ENCODE assay signal across 12 cellular contexts in genomic region chr6:17930321-17930993, GRCh38. TPM values are rescaled to one million over a fixed set of nuclear protein-coding genes. Genes with fewer than 3 reads are reported as not detected.
DNase-seq lines count a peak whose midpoint lies in the region; ATAC-seq, FAIRE-seq and TF ChIP-seq lines count a peak whose summit lies in the region.
"Had no signal": no experiment of that assay in that cellular context is flagged by ENCODE, and none has a peak within 500 bp of the region (broad histone marks: within the 10 kb centered on the region; RNA-seq: fewer than 3 reads in every experiment).

No MANE protein-coding gene starts in this region.

- peak overlapping the region; percentile 92 for H3K4ac ChIP-seq in IMR-90 (ENCODE audit: low read depth, low read length)

- H2BK5ac ChIP-seq in IMR-90 (ENCODE audit: low read depth, low read length, poor library complexity, severe bottlenecking), result peak overlapping the region; percentile 65

- H3K4me2 ChIP-seq in IMR-90 (ENCODE audit: low read depth, low read length) (peak overlapping the region; percentile 46; the same call in 1 of the 2 replicates), HepG2 (ENCODE audit: low read depth, low read length) (peak overlapping the region; percentile 57)

- peaks cover 18% of the 10 kb centered on the region for H3K79me2 ChIP-seq in HepG2 (ENCODE audit: insufficient read depth, low read length)

- H2BK15ac ChIP-seq in IMR-90 (ENCODE audit: low read depth, low read length), result peak overlapping the region; percentile 80; the same call in 2 of the 3 replicates

- peak overlapping the region; percentile 84 for H2BK120ac ChIP-seq in IMR-90 (ENCODE audit: low read depth, low read length)

- POLR2A ChIA-PET in IMR-90 (lab: Charles Lee; ENCODE audit: unreplicated experiment) (interaction anchor here (0.7 kb wide), 1 partner anchor 1454 kb away, joined by 3 read pairs; no protein-coding TSS in a partner anchor), HepG2 (lab: Yijun Ruan, JAX) (no interaction called here)

- no peaks in the 10 kb centered on the region for H3K27me3 ChIP-seq in IMR-90 (ENCODE audit: control insufficient read depth, insufficient read depth, low read length)
- no peaks in the 10 kb centered on the region for H3K27me3 ChIP-seq in dorsolateral prefrontal cortex
- no peaks in the 10 kb centered on the region for H3K27me3 ChIP-seq in HepG2 (ENCODE audit: control insufficient read depth in 1 of 2, insufficient read depth in 2 of 2, low read length in 2 of 2)
- H3K27me3 ChIP-seq in stomach smooth muscle (ENCODE audit: control insufficient read depth in 1 of 2, insufficient read depth in 2 of 2, low read length in 2 of 2), result no peaks in the 10 kb centered on the region

- CTCF ChIA-PET in IMR-90 (lab: Yijun Ruan, JAX) (no interaction called here), HepG2 (lab: Yijun Ruan, JAX; ENCODE audit: low intra/inter-chr PET ratio, low total read pairs) (no interaction called here)

- H3K14ac ChIP-seq in IMR-90 (replicated peaks; ENCODE audit: low read depth, low read length), result peak overlapping the region; percentile 90

- H3K27ac ChIP-seq in IMR-90 (ENCODE audit: insufficient read depth, low read length) (peak overlapping the region; percentile 55; the same call in 1 of the 2 replicates), dorsolateral prefrontal cortex (peak overlapping the region in 45 of 59 donors; percentile 3 to 81 (median 49)), HepG2 (ENCODE audit: extremely low read length, insufficient read depth, low read length) (peak overlapping the region; percentile 73), stomach smooth muscle (ENCODE audit: low read length) (peak overlapping the region; percentile 6)
- H3K27ac ChIP-seq: RWPE1, WERI-Rb-1 had no signal

- H4K20me1 ChIP-seq in IMR-90 (ENCODE audit: insufficient read depth, low read length) (no peaks in the 10 kb centered on the region), HepG2 (ENCODE audit: insufficient read depth, low read length) (no peaks in the 10 kb centered on the region)

- TF ChIP-seq POLR2A in IMR-90 (IDR thresholded peaks at IDR 0.05; ENCODE audit: low read depth, low read length) (no peak), HepG2 (IDR thresholded peaks at IDR 0.05; ENCODE audit: insufficient read depth in 1 of 2, low read depth in 2 of 2, low read length in 2 of 2) (no peak), GM12891 (IDR thresholded peaks at IDR 0.05; ENCODE audit: low read depth, low read length) (no peak)

- BruUV-seq in IMR-90 (replicated peaks; lab: Mats Ljungman, UMichigan) (no TSS peak), HepG2 (replicated peaks; lab: Mats Ljungman, UMichigan) (TSS peak; percentile 50)

- peak overlapping the region; percentile 67 for H3K23ac ChIP-seq in IMR-90 (ENCODE audit: low read depth, low read length)

- in situ Hi-C loops in IMR-90 (cut with MboI; ENCODE audit: low sequenced_read_pairs), result no loop called here
- in situ Hi-C loops in HepG2 (cut with HindIII; ENCODE audit: extremely low pct_ligation_motif_present, low pct_unique_long_range_greater_than_20kb), result no loop called here

- peaks cover 32 to 86% of the 10 kb centered on the region in 2 experiments for H3K79me1 ChIP-seq in IMR-90 (ENCODE audit: low read depth in 1 of 2, low read length in 2 of 2)

- H2BK20ac ChIP-seq in IMR-90 (ENCODE audit: low read depth, low read length), result peak overlapping the region; percentile 86

- TF ChIP-seq CTCF in IMR-90 (conservative IDR thresholded peaks at IDR 0.05; ENCODE audit: low read depth, low read length), result no peak
- no peak for TF ChIP-seq CTCF in dorsolateral prefrontal cortex (IDR thresholded peaks at IDR 0.05 in 54 of 56, conservative IDR thresholded peaks at IDR 0.05 in 2 of 56; ENCODE audit: low read depth in 1 of 56, partially characterized antibody in 56 of 56)
- no peak for TF ChIP-seq CTCF in HepG2 (CRISPR knock-in tag; IDR thresholded peaks at IDR 0.05)
- no peak for TF ChIP-seq CTCF in mucosa of descending colon (IDR thresholded peaks at IDR 0.05)

- FAIRE-seq in HepG2 (lab: Jason Lieb, UNC) (peak; percentile 49), GM12891 (lab: Jason Lieb, UNC) (no peak)

- H3K9ac ChIP-seq in IMR-90 (ENCODE audit: low read depth, low read length), result no peak overlapping the region
- peak overlapping the region; percentile 51 for H3K9ac ChIP-seq in HepG2 (ENCODE audit: insufficient read depth, low read depth, low read length)
- H3K9ac ChIP-seq in stomach smooth muscle (ENCODE audit: low read length in 2 of 2), result no peak overlapping the region

- peak; percentile 40 for DNase-seq in IMR-90
- no peak for DNase-seq in dorsolateral prefrontal cortex
- DNase-seq in HepG2 (ENCODE audit: low spot score), result peak; percentile 72
- DNase-seq in SW480 (ENCODE audit: low spot score), result no peak
- DNase-seq in hypothalamus (lab: John Stamatoyannopoulos, UW), result no peak
- no peak for DNase-seq in mucosa of descending colon
- no peak for DNase-seq in GM12891 (ENCODE audit: insufficient read length, low spot score)
- DNase-seq: MM.1S, nephron progenitor cell, WERI-Rb-1 had no signal

- peaks cover 18% of the 10 kb centered on the region for H3K9me1 ChIP-seq in IMR-90 (ENCODE audit: insufficient read depth, low read length)

- H3K36me3 ChIP-seq in IMR-90 (ENCODE audit: control insufficient read depth, insufficient read depth, low read length) (no peaks in the 10 kb centered on the region), HepG2 (replicated peaks in 1 of 2; ENCODE audit: control insufficient read depth in 1 of 2, insufficient read depth in 2 of 2, low read length in 2 of 2) (no peaks in the 10 kb centered on the region), stomach smooth muscle (ENCODE audit: control insufficient read depth in 2 of 2, insufficient read depth in 2 of 2, low read length in 2 of 2) (no peaks in the 10 kb centered on the region), mucosa of descending colon (ENCODE audit: low read depth) (no peaks in the 10 kb centered on the region)
- H3K36me3 ChIP-seq: WERI-Rb-1 had no signal

- H2AK9ac ChIP-seq in IMR-90 (replicated peaks; ENCODE audit: low read depth, low read length, poor library complexity), result no peak overlapping the region

- H2AFZ ChIP-seq in IMR-90 (replicated peaks; ENCODE audit: low read length, poor library complexity), result no peak overlapping the region
- H2AFZ ChIP-seq in HepG2 (ENCODE audit: low read length), result no peak overlapping the region

- no peak for ATAC-seq in IMR-90 (ENCODE audit: low read depth)
- ATAC-seq in HepG2, result peak; percentile 49
- no peak for ATAC-seq in mucosa of descending colon

- peak overlapping the region; percentile 84 for H2AK5ac ChIP-seq in IMR-90 (ENCODE audit: low read depth, low read length)

- H4K91ac ChIP-seq in IMR-90 (ENCODE audit: insufficient read depth, low read depth, low read length), result peak overlapping the region; percentile 37; the same call in 1 of the 2 replicates

- H3K4me1 ChIP-seq in IMR-90 (ENCODE audit: control insufficient read depth, insufficient read depth, low read length) (peaks cover 22% of the 10 kb centered on the region), HepG2 (ENCODE audit: insufficient read depth, low read length) (peaks cover 68% of the 10 kb centered on the region), stomach smooth muscle (ENCODE audit: control insufficient read depth, insufficient read depth, low read length) (peaks cover 30% of the 10 kb centered on the region), mucosa of descending colon (ENCODE audit: low read depth) (no peaks in the 10 kb centered on the region)

- H3K18ac ChIP-seq in IMR-90 (ENCODE audit: low read depth, low read length), result peak overlapping the region; percentile 73; the same call in 1 of the 2 replicates

- intact Hi-C loops in IMR-90 (cut with micrococcal nuclease), result no loop called here
- intact Hi-C loops in dorsolateral prefrontal cortex (cut with DNase I), result no loop called here
- intact Hi-C loops in HepG2 (cut with micrococcal nuclease; ENCODE audit: unreplicated experiment), result loop anchor here (2.0 to 5.0 kb wide), 3 partner anchors 56 to 192 kb away; partner anchors contain the start of genes KIF13A and NHLRC1
- intact Hi-C loops in mucosa of descending colon (cut with DNase I, micrococcal nuclease), result no loop called here

- TF ChIP-seq EP300 in HepG2 (IDR thresholded peaks at IDR 0.05; ENCODE audit: low read depth in 2 of 2, low read length in 2 of 2) (peak in 1 of 2 experiments; percentile 84; a peak in 2 of 4 replicates), HepG2 (CRISPR knock-in tag; IDR thresholded peaks at IDR 0.05; ENCODE audit: borderline replicate concordance) (no peak)

- H4K8ac ChIP-seq in IMR-90 (ENCODE audit: low read depth in 2 of 2, low read length in 2 of 2), result peak overlapping the region in 1 of 2 experiments; percentile 58; a peak in 2 of 4 replicates

- H3K9me3 ChIP-seq in IMR-90 (ENCODE audit: control insufficient read depth, insufficient read depth, low read length) (no peaks in the 10 kb centered on the region), HepG2 (ENCODE audit: low read length) (no peaks in the 10 kb centered on the region), stomach smooth muscle (ENCODE audit: control insufficient read depth in 2 of 2, low read length in 2 of 2) (no peaks in the 10 kb centered on the region), mucosa of descending colon (no peaks in the 10 kb centered on the region)

- H3K56ac ChIP-seq in IMR-90 (ENCODE audit: extremely low read depth, insufficient read depth, low read length), result no peak overlapping the region; the same call in 1 of the 2 replicates

- TF ChIP-seq RAD21 in IMR-90 (IDR thresholded peaks at IDR 0.05; ENCODE audit: low read length), result no peak
- 0 out of 2 replicates have a peak, but pooled peaks have one; percentile 11 for TF ChIP-seq RAD21 in HepG2 (CRISPR knock-in tag; IDR thresholded peaks at IDR 0.05)

- H4K5ac ChIP-seq in IMR-90 (ENCODE audit: low read depth, low read length), result peak overlapping the region; percentile 73

- dilution Hi-C loops in IMR-90 (cut with HindIII; ENCODE audit: low sequenced_read_pairs, unreplicated experiment), result no loop called here

- WGBS in IMR-90 (ENCODE audit: extremely low coverage in 2 of 2, insufficient read length in 1 of 2), 2 experiments, result no CpG with 5 or more reads among the region's 5 CpGs
- 30% methylated on average over 5 of the region's 5 CpGs for WGBS in HepG2 (ENCODE audit: low lambda C conversion rate)

- H3K4me3 ChIP-seq in IMR-90 (ENCODE audit: insufficient read depth, low read depth, low read length), result no peak overlapping the region
- H3K4me3 ChIP-seq in dorsolateral prefrontal cortex, result no peak overlapping the region
- peak overlapping the region in 2 of 3 experiments; percentile 11 to 35; a peak in 2 of 6 replicates for H3K4me3 ChIP-seq in HepG2 (replicated peaks in 1 of 3; ENCODE audit: insufficient read depth in 1 of 3, low read depth in 2 of 3, low read length in 3 of 3)
- no peak overlapping the region for H3K4me3 ChIP-seq in stomach smooth muscle (ENCODE audit: low read length in 2 of 2)
- H3K4me3 ChIP-seq in mucosa of descending colon, result no peak overlapping the region

RNA-seq across cellular contexts. Expression of gene KIF13A, which starts 57.0 kb away (rescaled TPM):
- total RNA-seq in IMR-90 (2012; rRNA removed) (51.8 and 53.0 TPM in 2 replicates), dorsolateral prefrontal cortex (10 to 100 TPM; 29.7 to 89.7 (median 51.6) TPM), HepG2 (2016; rRNA removed; fragmentation: Illumina TruSeq; extraction: Trizol) (37.2 and 48.3 TPM in 2 replicates), mucosa of descending colon (10 to 100 TPM; 45.6 to 85.9 (median 46.9) TPM)
- polyA plus RNA-seq in IMR-90 (2012; rRNA removed) (22.5 and 23.3 TPM in 2 replicates), HepG2 (2011; rRNA removed) (19.5 and 21.1 TPM in 2 replicates)
- polyA plus RNA-seq in IMR-90 (2012; cell fraction: cytosol; rRNA removed), result 8.8 and 10.9 TPM in 2 replicates
- 8.3 and 25.8 TPM in 2 replicates for polyA plus RNA-seq in IMR-90 (2012; cell fraction: nucleus; rRNA removed; ENCODE audit: low replicate concordance)
- total RNA-seq in HepG2 (2016; cell fraction: cytosol; rRNA removed; fragmentation: Illumina TruSeq; extraction: Trizol; ENCODE audit: low read depth), result 12.1 and 13.7 TPM in 2 replicates
- total RNA-seq in HepG2 (2016; cell fraction: insoluble cytoplasmic fraction; rRNA removed; fragmentation: Illumina TruSeq; extraction: Trizol), result 35.4 and 47.0 TPM in 2 replicates
- 23.2 and 29.0 TPM in 2 replicates for total RNA-seq in HepG2 (2016; cell fraction: membrane; rRNA removed; fragmentation: Illumina TruSeq; extraction: Trizol)
- total RNA-seq in HepG2 (2016; cell fraction: nucleus; rRNA removed; fragmentation: Illumina TruSeq; extraction: Trizol), result 37.1 and 42.5 TPM in 2 replicates
- polyA plus RNA-seq in HepG2 (2011; cell fraction: cytosol; rRNA removed), result 14.7 and 19.5 TPM in 2 replicates
- polyA plus RNA-seq in HepG2 (2011; cell fraction: nucleus; rRNA removed), result 16.8 and 17.7 TPM in 2 replicates
- polyA plus RNA-seq in HepG2 (2012), result 17.5 and 22.9 TPM in 2 replicates
- 12.4 and 13.8 TPM in 2 replicates for polyA plus RNA-seq in HepG2 (2016; cell fraction: cytosol; fragmentation: Illumina TruSeq; extraction: Trizol; ENCODE audit: low read depth)
- 33.5 and 35.2 TPM in 2 replicates for polyA plus RNA-seq in HepG2 (2016; cell fraction: insoluble cytoplasmic fraction; fragmentation: Illumina TruSeq; extraction: Trizol; ENCODE audit: low read depth)
- polyA plus RNA-seq in HepG2 (2016; cell fraction: membrane; fragmentation: Illumina TruSeq; extraction: Trizol; ENCODE audit: low read depth), result 17.4 and 21.2 TPM in 2 replicates
- polyA plus RNA-seq in HepG2 (2016; cell fraction: nucleus; fragmentation: Illumina TruSeq; extraction: Trizol; ENCODE audit: insufficient read depth, low read depth), result 32.6 and 33.2 TPM in 2 replicates
- polyA minus RNA-seq in HepG2 (2011; rRNA and poly(A)+ RNA removed; ENCODE audit: low replicate concordance), result 22.0 and 49.6 TPM in 2 replicates
- polyA minus RNA-seq in HepG2 (2011; cell fraction: cytosol; rRNA and poly(A)+ RNA removed), result 22.4 TPM in 2 replicates
- 55.1 and 57.9 TPM in 2 replicates for polyA minus RNA-seq in HepG2 (2011; cell fraction: nucleus; rRNA and poly(A)+ RNA removed)
- 0.69 TPM for polyA plus RNA-seq in GM12891 (2012; ENCODE audit: low read depth, missing spikeins)

Comparison
In these comparisons a context has a peak if more than half of its experiments do, and no peak if none do; other contexts are left out.
1. DNase-seq: peak in IMR-90 (single experiment) and HepG2 (single experiment); none in dorsolateral prefrontal cortex (0 of 10), SW480 (single experiment), hypothalamus (0 of 51), mucosa of descending colon (0 of 3) and GM12891 (single experiment).
2. H3K27ac ChIP-seq: peak in every context shown above with its lines; median percentile 73 in HepG2; 55 in IMR-90; 49 in dorsolateral prefrontal cortex; 6 in stomach smooth muscle.
3. H3K4me3 ChIP-seq: peak in HepG2 (2 of 3); none in IMR-90 (single experiment), dorsolateral prefrontal cortex (0 of 59), stomach smooth muscle (0 of 2) and mucosa of descending colon (single experiment).